2 cellular contexts compared by ENCODE assay signal in genomic region chr19:4636761-4637160, GRCh38.
TF ChIP-seq lines count a peak whose summit lies in the region.

No MANE protein-coding gene starts in this region.

TF ChIP-seq in HCT116, 20 proteins besides CTCF, POLR2A, EP300 and RAD21:
- TF ChIP-seq SIN3A (IDR thresholded peaks at IDR 0.05; ENCODE audit: low read depth) (no peak), ZNF274 (IDR thresholded peaks at IDR 0.05; ENCODE audit: low read depth, low read length) (no peak), ZFX (IDR thresholded peaks at IDR 0.05) (no peak), CBX3 (IDR thresholded peaks at IDR 0.05; ENCODE audit: low read depth) (no peak)

TF ChIP-seq in H1, 55 proteins besides CTCF, POLR2A, EP300 and RAD21:
- TF ChIP-seq SAP30 (IDR thresholded peaks at IDR 0.05; ENCODE audit: insufficient read depth, insufficient replicate concordance, low read length), result no peak
- no peak for TF ChIP-seq CEBPB (IDR thresholded peaks at IDR 0.05; ENCODE audit: low read depth, low read length)
- no peak for TF ChIP-seq TEAD4 (IDR thresholded peaks at IDR 0.05; ENCODE audit: low read depth, low read length)
- TF ChIP-seq SP1 (IDR thresholded peaks at IDR 0.05; ENCODE audit: low read depth, low read length), result no peak
- TF ChIP-seq PHF8 (conservative IDR thresholded peaks at IDR 0.05; ENCODE audit: low read depth, low read length), result no peak
- TF ChIP-seq EZH2 (IDR thresholded peaks at IDR 0.05; ENCODE audit: low read depth, low read length, severe bottlenecking), result no peak
- TF ChIP-seq SIRT6 (IDR thresholded peaks at IDR 0.05; ENCODE audit: low read length), result no peak
- no peak for TF ChIP-seq MAFK (IDR thresholded peaks at IDR 0.05; ENCODE audit: low read depth, low read length)
- TF ChIP-seq KDM1A (IDR thresholded peaks at IDR 0.05; ENCODE audit: borderline replicate concordance, low read length), result no peak
- TF ChIP-seq NANOG (IDR thresholded peaks at IDR 0.05; ENCODE audit: insufficient read depth, low read depth, low read length, poor library complexity, severe bottlenecking), result no peak
- TF ChIP-seq GTF2F1 (IDR thresholded peaks at IDR 0.05; ENCODE audit: borderline replicate concordance, low read depth, low read length), result no peak
- no peak for TF ChIP-seq CHD7 (IDR thresholded peaks at IDR 0.05; ENCODE audit: insufficient replicate concordance, low read length)
- TF ChIP-seq HDAC6 (IDR thresholded peaks at IDR 0.05; ENCODE audit: low read depth, low read length), result no peak
- TF ChIP-seq SUZ12 (IDR thresholded peaks at IDR 0.05; ENCODE audit: low read length), result no peak
- no peak for TF ChIP-seq BCL11A (IDR thresholded peaks at IDR 0.05; ENCODE audit: low read depth in 2 of 2, low read length in 2 of 2)
- TF ChIP-seq SP2 (IDR thresholded peaks at IDR 0.05; ENCODE audit: low read length), result no peak
- no peak for TF ChIP-seq CBX8 (IDR thresholded peaks at IDR 0.05; ENCODE audit: borderline replicate concordance, low read depth, low read length)
- no peak for TF ChIP-seq CBX5 (IDR thresholded peaks at IDR 0.05; ENCODE audit: low read depth, low read length)
- no peak for TF ChIP-seq RXRA (IDR thresholded peaks at IDR 0.05; ENCODE audit: insufficient read depth, low read depth, low read length)
